8 cellular contexts compared by ENCODE assay signal in genomic region chr10:61896854-61897661, GRCh38. TPM values are rescaled to one million over a fixed set of nuclear protein-coding genes. Genes with fewer than 3 reads are reported as not detected.
A peak's percentile ranks its signal among the peaks of the same experiment; 100 is the strongest.
DNase-seq lines count a peak whose midpoint lies in the region; ATAC-seq and TF ChIP-seq lines count a peak whose summit lies in the region.

No MANE protein-coding gene starts in this region.

- peaks cover 38% of the 10 kb centered on the region for H3K4me1 Mint-ChIP-seq in activated T-helper 1 cell treated with anti-CD3 and anti-CD28 coated beads, Interleukin-12 subunit alpha, Interleukin-12 subunit beta, Interleukin-2, Interleukin-4 antibody, amounts not matched to agents 30 ng/mL and 10 ng/mL and 1 ng/mL, durations not matched to agents 14 hours and 24 hours and 36 hours (ENCODE audit: low read depth)
- peaks cover 38% of the 10 kb centered on the region for H3K4me1 Mint-ChIP-seq in nephron

- peak; percentile 58 for ATAC-seq in GM18868 (IDR thresholded peaks at IDR 0.05; ENCODE audit: unreplicated experiment)
- ATAC-seq in HG03060 (IDR thresholded peaks at IDR 0.05; ENCODE audit: low read depth, unreplicated experiment) = peak; percentile 43
- peak; percentile 93 for ATAC-seq in upper lobe of right lung

- H3K9me3 ChIP-seq in BE2C (no peaks in the 10 kb centered on the region), upper lobe of right lung (no peaks in the 10 kb centered on the region)

- H3K27me3 ChIP-seq in BE2C = no peaks in the 10 kb centered on the region
- no peaks in the 10 kb centered on the region for H3K27me3 ChIP-seq in upper lobe of right lung

- intact Hi-C loops in activated T-helper 1 cell treated with anti-CD3 and anti-CD28 coated beads, Interleukin-12 subunit alpha, Interleukin-12 subunit beta, Interleukin-2, Interleukin-4 antibody, amounts not matched to agents 30 ng/mL and 10 ng/mL and 1 ng/mL, durations not matched to agents 14 hours and 24 hours and 36 hours (cut with micrococcal nuclease) = loop anchor here (1.0 to 5.0 kb wide), 3 partner anchors 15 to 535 kb away; no protein-coding TSS in a partner anchor
- intact Hi-C loops in upper lobe of right lung (cut with DNase I) = no loop called here

- peak; percentile 84 for TF ChIP-seq CTCF in BE2C (IDR thresholded peaks at IDR 0.05; ENCODE audit: low read depth, low read length)
- TF ChIP-seq CTCF in nephron (IDR thresholded peaks at IDR 0.05; ENCODE audit: unreplicated experiment in 3 of 3) = peak; percentile 41 to 66 (median 52)
- TF ChIP-seq CTCF in upper lobe of right lung (IDR thresholded peaks at IDR 0.05) = peak; percentile 68

- H3K4me3 Mint-ChIP-seq in activated T-helper 1 cell treated with anti-CD3 and anti-CD28 coated beads, Interleukin-12 subunit alpha, Interleukin-12 subunit beta, Interleukin-2, Interleukin-4 antibody, amounts not matched to agents 30 ng/mL and 10 ng/mL and 1 ng/mL, durations not matched to agents 14 hours and 24 hours and 36 hours = peak overlapping the region; percentile 87
- peak overlapping the region; percentile 93 to 100 (median 96) for H3K4me3 Mint-ChIP-seq in nephron

- peak overlapping the region; percentile 67 for H3K27ac ChIP-seq in upper lobe of right lung

- H3K4me1 ChIP-seq in BE2C = peaks cover 23% of the 10 kb centered on the region
- H3K4me1 ChIP-seq in upper lobe of right lung = peaks cover 15% of the 10 kb centered on the region

- H3K9me3 Mint-ChIP-seq in activated T-helper 1 cell treated with anti-CD3 and anti-CD28 coated beads, Interleukin-12 subunit alpha, Interleukin-12 subunit beta, Interleukin-2, Interleukin-4 antibody, amounts not matched to agents 30 ng/mL and 10 ng/mL and 1 ng/mL, durations not matched to agents 14 hours and 24 hours and 36 hours = no peaks in the 10 kb centered on the region
- H3K9me3 Mint-ChIP-seq in nephron = no peaks in the 10 kb centered on the region

- peak overlapping the region; percentile 90 for H3K27ac Mint-ChIP-seq in activated T-helper 1 cell treated with anti-CD3 and anti-CD28 coated beads, Interleukin-12 subunit alpha, Interleukin-12 subunit beta, Interleukin-2, Interleukin-4 antibody, amounts not matched to agents 30 ng/mL and 10 ng/mL and 1 ng/mL, durations not matched to agents 14 hours and 24 hours and 36 hours
- peak overlapping the region; percentile 94 to 100 (median 98) for H3K27ac Mint-ChIP-seq in nephron

- peak; percentile 61 for DNase-seq in BE2C
- peak; percentile 19 for DNase-seq in NCI-H82 treated with DMSO at 0.1 percent for 48 hours (lab: John Stamatoyannopoulos, UW; ENCODE audit: unreplicated experiment)
- DNase-seq in activated T-helper 1 cell treated with anti-CD3 and anti-CD28 coated beads, Interleukin-12 subunit alpha, Interleukin-12 subunit beta, Interleukin-2, Interleukin-4 antibody, amounts not matched to agents 30 ng/mL and 10 ng/mL and 1 ng/mL, durations not matched to agents 14 hours and 24 hours and 36 hours (ENCODE audit: low spot score) = peak; percentile 56
- DNase-seq in fibroblast of the conjunctiva (ENCODE audit: low read depth) = peak; percentile 77
- DNase-seq in upper lobe of right lung = peak; percentile 85

- H3K36me3 ChIP-seq in BE2C (no peaks in the 10 kb centered on the region), upper lobe of right lung (no peaks in the 10 kb centered on the region)

- H3K27me3 Mint-ChIP-seq in activated T-helper 1 cell treated with anti-CD3 and anti-CD28 coated beads, Interleukin-12 subunit alpha, Interleukin-12 subunit beta, Interleukin-2, Interleukin-4 antibody, amounts not matched to agents 30 ng/mL and 10 ng/mL and 1 ng/mL, durations not matched to agents 14 hours and 24 hours and 36 hours (ENCODE audit: insufficient read depth) = peaks cover 3% of the 10 kb centered on the region
- peaks cover 5% of the 10 kb centered on the region for H3K27me3 Mint-ChIP-seq in nephron (ENCODE audit: low read depth)

- H3K4me3 ChIP-seq in BE2C (ENCODE audit: low read depth, low read length) (peak overlapping the region; percentile 83), upper lobe of right lung (peak overlapping the region; percentile 41)

- no peaks in the 10 kb centered on the region for H3K36me3 Mint-ChIP-seq in activated T-helper 1 cell treated with anti-CD3 and anti-CD28 coated beads, Interleukin-12 subunit alpha, Interleukin-12 subunit beta, Interleukin-2, Interleukin-4 antibody, amounts not matched to agents 30 ng/mL and 10 ng/mL and 1 ng/mL, durations not matched to agents 14 hours and 24 hours and 36 hours (ENCODE audit: low read depth)
- no peaks in the 10 kb centered on the region for H3K36me3 Mint-ChIP-seq in nephron (ENCODE audit: low read depth)

RNA-seq across cellular contexts. Expression of gene ARID5B, which starts 4.4 kb away (rescaled TPM):
- polyA plus RNA-seq in BE2C (2012; ENCODE audit: insufficient read depth, insufficient read length, low read depth) = 7.2 TPM
- total RNA-seq in activated T-helper 1 cell treated with anti-CD3 and anti-CD28 coated beads, Interleukin-12 subunit alpha, Interleukin-12 subunit beta, Interleukin-2, Interleukin-4 antibody, amounts not matched to agents 30 ng/mL and 10 ng/mL and 1 ng/mL, durations not matched to agents 14 hours and 24 hours and 36 hours = 62.4 and 65.1 TPM in 2 replicates
- 34.1 TPM for total RNA-seq in upper lobe of right lung

Comparison
In these comparisons a context has a peak if more than half of its experiments do, and no peak if none do; other contexts are left out.
1. Peak in every context shown above with its lines: DNase-seq, ATAC-seq, H3K4me3 ChIP-seq and H3K27ac ChIP-seq.
2. DNase-seq: peak in every context shown above with its lines; median percentile 85 in upper lobe of right lung; 77 in fibroblast of the conjunctiva; 61 in BE2C; 56 in activated T-helper 1 cell treated with anti-CD3 and anti-CD28 coated beads, Interleukin-12 subunit alpha, Interleukin-12 subunit beta, Interleukin-2, Interleukin-4 antibody, amounts not matched to agents 30 ng/mL and 10 ng/mL and 1 ng/mL, durations not matched to agents 14 hours and 24 hours and 36 hours; 19 in NCI-H82 treated with DMSO at 0.1 percent for 48 hours.
3. ATAC-seq: peak in every context shown above with its lines; median percentile 93 in upper lobe of right lung; 58 in GM18868; 43 in HG03060.